In the genomic region with DNA sequence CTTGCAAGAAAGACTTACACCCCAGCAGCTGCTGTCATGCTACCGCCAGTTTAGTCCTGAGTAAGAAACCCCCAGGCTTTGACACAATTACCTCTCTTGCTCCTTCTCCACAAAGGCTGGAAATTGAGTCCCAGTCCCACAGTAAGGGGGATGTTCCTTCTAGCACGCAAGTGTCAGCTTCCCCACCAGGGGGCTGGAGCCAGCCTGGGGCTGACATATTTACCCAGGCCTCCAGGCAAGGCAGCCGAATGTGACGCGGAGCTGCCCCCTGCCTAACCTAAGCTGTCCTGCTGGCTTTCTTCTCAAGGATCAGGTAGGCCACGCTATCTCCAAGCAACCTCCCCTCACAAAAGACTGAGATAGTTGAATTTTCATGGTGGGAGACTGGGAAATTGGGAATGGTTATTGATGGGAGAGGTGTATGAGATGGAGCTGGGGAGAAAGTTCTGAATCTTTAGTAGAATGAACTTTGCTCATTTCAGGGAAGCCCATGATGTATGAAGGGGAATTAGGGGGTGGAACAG, we compare ENCODE assay signal across 12 cellular contexts. TPM values are rescaled to one million over a fixed set of nuclear protein-coding genes. Genes with fewer than 3 reads are reported as not detected.
A peak's percentile ranks its signal among the peaks of the same experiment; 100 is the strongest.
DNase-seq lines count a peak whose midpoint lies in the region; ATAC-seq and TF ChIP-seq lines count a peak whose summit lies in the region.
"Had no signal": no experiment of that assay in that cellular context is flagged by ENCODE, and none has a peak within 500 bp of the region (broad histone marks: within the 10 kb centered on the region; RNA-seq: fewer than 3 reads in every experiment).

No MANE protein-coding gene starts in this region.

- intact Hi-C loops in Caco-2 (cut with micrococcal nuclease; ENCODE audit: unreplicated experiment), result no loop called here

- no peak for ATAC-seq in GM21723 (IDR thresholded peaks at IDR 0.05; ENCODE audit: unreplicated experiment)

- TF ChIP-seq CTCF in Caco-2 (IDR thresholded peaks at IDR 0.05; ENCODE audit: insufficient read depth in 1 of 2, low read depth in 1 of 2, low read length in 1 of 2, severe bottlenecking in 1 of 2, unreplicated experiment in 1 of 2) (peak in 1 of 2 experiments; percentile 10), HEK293 (tag by site-specific recombination; IDR thresholded peaks at IDR 0.05) (peak; percentile 21; the same call in 1 of the 2 replicates)

- H3K4me1 Mint-ChIP-seq in Caco-2 (ENCODE audit: low read depth, unreplicated experiment), result peaks cover 16% of the 10 kb centered on the region
- H3K4me1 Mint-ChIP-seq: activated B cell treated with CpG ODN at 0.5 μM for 24 hours had no signal

- no peaks in the 10 kb centered on the region for H3K27me3 ChIP-seq in Caco-2 (replicated peaks; ENCODE audit: control insufficient read depth, insufficient read depth, low read length)
- H3K27me3 ChIP-seq: adrenal gland had no signal

- POLR2A ChIA-PET in Caco-2 (lab: Charles Lee) (no interaction called here), HEK293 (lab: Yijun Ruan, JAX) (no interaction called here)

- no peaks in the 10 kb centered on the region for H3K36me3 Mint-ChIP-seq in Caco-2 (ENCODE audit: insufficient read depth, unreplicated experiment)

- CTCF ChIA-PET in Caco-2 (lab: Charles Lee), result no interaction called here
- CTCF ChIA-PET in HEK293 (lab: Yijun Ruan, JAX), result interaction anchor here (0.5 to 2.7 kb wide), 9 partner anchors 9 to 462 kb away, joined by 3 to 14 read pairs (median 4); no protein-coding TSS in a partner anchor

- no peak overlapping the region for H3K27ac Mint-ChIP-seq in Caco-2 (ENCODE audit: unreplicated experiment)
- H3K27ac Mint-ChIP-seq: activated B cell treated with CpG ODN at 0.5 μM for 24 hours had no signal

- H3K27ac ChIP-seq in HEK293 (ENCODE audit: extremely low read depth, low read depth, low read length), result no peak overlapping the region
- H3K27ac ChIP-seq: adrenal gland had no signal

- peaks cover 4% of the 10 kb centered on the region for H3K27me3 Mint-ChIP-seq in Caco-2 (ENCODE audit: insufficient read depth, unreplicated experiment)

- peaks cover 8% of the 10 kb centered on the region; the same call in 1 of the 2 replicates for H3K4me1 ChIP-seq in Caco-2
- no peaks in the 10 kb centered on the region for H3K4me1 ChIP-seq in HEK293 (ENCODE audit: control insufficient read depth, insufficient read depth, low read length)
- H3K4me1 ChIP-seq: adrenal gland had no signal

- H3K9me3 ChIP-seq in Caco-2 (no peaks in the 10 kb centered on the region), HEK293 (ENCODE audit: control insufficient read depth, insufficient read depth, low read depth, low read length) (no peaks in the 10 kb centered on the region)
- H3K9me3 ChIP-seq: adrenal gland had no signal

- H3K4me3 ChIP-seq in Caco-2 (ENCODE audit: low read depth, low read length) (no peak overlapping the region), HEK293 (ENCODE audit: low read depth, low read length) (no peak overlapping the region)
- H3K4me3 ChIP-seq: adrenal gland had no signal

- H3K9me3 Mint-ChIP-seq in Caco-2 (ENCODE audit: unreplicated experiment), result no peaks in the 10 kb centered on the region
- H3K9me3 Mint-ChIP-seq: activated B cell treated with CpG ODN at 0.5 μM for 24 hours had no signal

- no TSS peak for BruUV-seq in Caco-2 (replicated peaks; lab: Mats Ljungman, UMichigan)

- H3K4me3 Mint-ChIP-seq in Caco-2 (ENCODE audit: unreplicated experiment), result no peak overlapping the region
- H3K4me3 Mint-ChIP-seq: activated B cell treated with CpG ODN at 0.5 μM for 24 hours had no signal

- no peaks in the 10 kb centered on the region for H3K36me3 ChIP-seq in Caco-2 (ENCODE audit: control insufficient read depth, insufficient read depth, low read length)
- no peaks in the 10 kb centered on the region for H3K36me3 ChIP-seq in HEK293 (ENCODE audit: control insufficient read depth in 2 of 2, insufficient read depth in 1 of 2, low read length in 2 of 2)
- H3K36me3 ChIP-seq: adrenal gland had no signal

- DNase-seq in Caco-2 (peak; percentile 40 to 42), SK-N-DZ (ENCODE audit: low spot score) (peak; percentile 54), iPS-NIHi11 (ENCODE audit: low spot score) (peak; percentile 79), AG08395 (ENCODE audit: low spot score) (no peak), glomerular visceral epithelial cell (ENCODE audit: extremely low spot score) (no peak), A172 (ENCODE audit: low spot score) (no peak)
- DNase-seq: activated B cell treated with CpG ODN at 0.5 μM for 24 hours, adrenal gland, hypothalamus, NCI-H345 had no signal

TF ChIP-seq in HEK293, 187 proteins besides CTCF, POLR2A, EP300 and RAD21:
- TF ChIP-seq, protein P1, sequence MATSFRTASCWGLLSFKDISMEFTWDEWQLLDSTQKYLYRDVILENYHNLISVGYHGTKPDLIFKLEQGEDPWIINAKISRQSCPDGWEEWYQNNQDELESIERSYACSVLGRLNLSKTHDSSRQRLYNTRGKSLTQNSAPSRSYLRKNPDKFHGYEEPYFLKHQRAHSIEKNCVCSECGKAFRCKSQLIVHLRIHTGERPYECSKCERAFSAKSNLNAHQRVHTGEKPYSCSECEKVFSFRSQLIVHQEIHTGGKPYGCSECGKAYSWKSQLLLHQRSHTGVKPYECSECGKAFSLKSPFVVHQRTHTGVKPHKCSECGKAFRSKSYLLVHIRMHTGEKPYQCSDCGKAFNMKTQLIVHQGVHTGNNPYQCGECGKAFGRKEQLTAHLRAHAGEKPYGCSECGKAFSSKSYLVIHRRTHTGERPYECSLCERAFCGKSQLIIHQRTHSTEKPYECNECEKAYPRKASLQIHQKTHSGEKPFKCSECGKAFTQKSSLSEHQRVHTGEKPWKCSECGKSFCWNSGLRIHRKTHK (tag by site-specific recombination; IDR thresholded peaks at IDR 0.05), result no peak
- TF ChIP-seq TRIM28 (IDR thresholded peaks at IDR 0.05; ENCODE audit: borderline replicate concordance, low read length) (0 out of 2 replicates have a peak, but pooled peaks have one; percentile 48), ZNF266 (tag by site-specific recombination; IDR thresholded peaks at IDR 0.05; ENCODE audit: low read depth) (no peak), ZIC2 (tag by site-specific recombination; IDR thresholded peaks at IDR 0.05) (peak; percentile 52)

RNA-seq across cellular contexts. Expression of a gene that starts 19.2 kb away (rescaled TPM):
- not detected in 2 replicates for total RNA-seq in Caco-2 (2022)
- polyA plus RNA-seq in SK-N-DZ (2014; cell fraction: cytosol; rRNA removed), result not detected in 2 replicates
- polyA plus RNA-seq in SK-N-DZ (2014; cell fraction: nucleus; rRNA removed), result 0.05 TPM in 1 of 2 replicates, not detected in the other
- total RNA-seq in A172 (2014; rRNA removed; shearing (Covaris generic)), result 0.34 and 0.55 TPM in 2 replicates
- total RNA-seq: activated B cell treated with CpG ODN at 0.5 μM for 24 hours had no signal

Comparison
In these comparisons a context has a peak if more than half of its experiments do, and no peak if none do; other contexts are left out.
1. DNase-seq: peak in Caco-2 (2 of 2), SK-N-DZ (single experiment) and iPS-NIHi11 (single experiment); none in AG08395 (single experiment), glomerular visceral epithelial cell (single experiment) and A172 (single experiment).